ENCODE assay signal across 1 cellular context in genomic region chr18:21600526-21601410, GRCh38.
TF ChIP-seq lines count a peak whose summit lies in the region.

Gene ESCO1, minus strand, starts transcription at chr18:21600704. Its CDS starts 25,861 bp downstream, at chr18:21574843.

TF ChIP-seq in HepG2, 621 proteins besides CTCF, POLR2A, EP300 and RAD21 (continued from another document and continues in another):
- TF ChIP-seq PREB (CRISPR knock-in tag; IDR thresholded peaks at IDR 0.05): peak; percentile 87; the same call in 1 of the 2 replicates
- peak; percentile 83; the same call in 1 of the 2 replicates for TF ChIP-seq CSRNP1 (CRISPR knock-in tag; IDR thresholded peaks at IDR 0.05)
- peak; percentile 96 for TF ChIP-seq YY1 (IDR thresholded peaks at IDR 0.05; ENCODE audit: insufficient read depth, insufficient replicate concordance, low read depth, low read length)
- TF ChIP-seq ZNF788 (CRISPR knock-in tag; IDR thresholded peaks at IDR 0.05; ENCODE audit: borderline replicate concordance): peak; percentile 84; the same call in 1 of the 2 replicates
- TF ChIP-seq AHDC1 (CRISPR knock-in tag; IDR thresholded peaks at IDR 0.05; ENCODE audit: borderline replicate concordance): peak; percentile 50; the same call in 1 of the 2 replicates
- peak; percentile 76; the same call in 1 of the 2 replicates for TF ChIP-seq STAT5B (CRISPR knock-in tag; IDR thresholded peaks at IDR 0.05)
- peak; percentile 55 for TF ChIP-seq FOXK1 (CRISPR knock-in tag; IDR thresholded peaks at IDR 0.05; ENCODE audit: borderline replicate concordance, low read depth)
- no peak for TF ChIP-seq ZBTB46 (CRISPR knock-in tag; IDR thresholded peaks at IDR 0.05; ENCODE audit: borderline replicate concordance)
- peak; percentile 91 for TF ChIP-seq SNAPC2 (CRISPR knock-in tag; IDR thresholded peaks at IDR 0.05)
- TF ChIP-seq E2F5 (CRISPR knock-in tag; conservative IDR thresholded peaks at IDR 0.05): no peak
- TF ChIP-seq CREB1 (IDR thresholded peaks at IDR 0.05): peak; percentile 90
- TF ChIP-seq CREB1 (CRISPR knock-in tag; IDR thresholded peaks at IDR 0.05): peak; percentile 88
- 0 out of 2 replicates have a peak, but pooled peaks have one; percentile 77 for TF ChIP-seq ZNF17 (CRISPR knock-in tag; IDR thresholded peaks at IDR 0.05)
- peak; percentile 94; the same call in 1 of the 2 replicates for TF ChIP-seq SALL2 (CRISPR knock-in tag; IDR thresholded peaks at IDR 0.05)
- TF ChIP-seq ATF1 (CRISPR knock-in tag; IDR thresholded peaks at IDR 0.05): peak; percentile 61; the same call in 1 of the 2 replicates
- TF ChIP-seq BRF2 (CRISPR knock-in tag; IDR thresholded peaks at IDR 0.05): peak; percentile 80
- TF ChIP-seq IKZF4 (CRISPR knock-in tag; IDR thresholded peaks at IDR 0.05; ENCODE audit: borderline replicate concordance, low read depth, not compliant biosample characterization): peak; percentile 35
- TF ChIP-seq ATAD3A (CRISPR knock-in tag; IDR thresholded peaks at IDR 0.05): no peak
- TF ChIP-seq FOXO1 (CRISPR knock-in tag; IDR thresholded peaks at IDR 0.05): peak; percentile 85
- TF ChIP-seq YEATS4 (CRISPR knock-in tag; IDR thresholded peaks at IDR 0.05; ENCODE audit: borderline replicate concordance): peak; percentile 97
- peak; percentile 83; the same call in 1 of the 2 replicates for TF ChIP-seq PRDM10 (CRISPR knock-in tag; IDR thresholded peaks at IDR 0.05; ENCODE audit: low read depth)
- peak in 1 of 2 experiments; percentile 85; a peak in 2 of 4 replicates for TF ChIP-seq KLF16 (CRISPR knock-in tag; IDR thresholded peaks at IDR 0.05)
- TF ChIP-seq ZNF773 (CRISPR knock-in tag; IDR thresholded peaks at IDR 0.05; ENCODE audit: borderline replicate concordance): no peak
- peak; percentile 90; the same call in 1 of the 2 replicates for TF ChIP-seq ZC3H13 (CRISPR knock-in tag; IDR thresholded peaks at IDR 0.05)
- no peak; the same call in none of the 2 replicates for TF ChIP-seq ESRRA (CRISPR knock-in tag; IDR thresholded peaks at IDR 0.05; ENCODE audit: low read depth)
- no peak; the same call in 1 of the 2 replicates for TF ChIP-seq DZIP1 (CRISPR knock-in tag; IDR thresholded peaks at IDR 0.05)
- no peak for TF ChIP-seq SNRNP70 (IDR thresholded peaks at IDR 0.05; ENCODE audit: low read depth, low read length)
- TF ChIP-seq ZNF326 (CRISPR knock-in tag; IDR thresholded peaks at IDR 0.05; ENCODE audit: borderline replicate concordance): no peak
- TF ChIP-seq HNRNPUL1 (IDR thresholded peaks at IDR 0.05; ENCODE audit: low read depth, low read length): no peak
- no peak for TF ChIP-seq ZBTB49 (CRISPR knock-in tag; IDR thresholded peaks at IDR 0.05; ENCODE audit: borderline replicate concordance)
